Comparison of ENCODE assay signal across 8 cellular contexts in the genomic region with DNA sequence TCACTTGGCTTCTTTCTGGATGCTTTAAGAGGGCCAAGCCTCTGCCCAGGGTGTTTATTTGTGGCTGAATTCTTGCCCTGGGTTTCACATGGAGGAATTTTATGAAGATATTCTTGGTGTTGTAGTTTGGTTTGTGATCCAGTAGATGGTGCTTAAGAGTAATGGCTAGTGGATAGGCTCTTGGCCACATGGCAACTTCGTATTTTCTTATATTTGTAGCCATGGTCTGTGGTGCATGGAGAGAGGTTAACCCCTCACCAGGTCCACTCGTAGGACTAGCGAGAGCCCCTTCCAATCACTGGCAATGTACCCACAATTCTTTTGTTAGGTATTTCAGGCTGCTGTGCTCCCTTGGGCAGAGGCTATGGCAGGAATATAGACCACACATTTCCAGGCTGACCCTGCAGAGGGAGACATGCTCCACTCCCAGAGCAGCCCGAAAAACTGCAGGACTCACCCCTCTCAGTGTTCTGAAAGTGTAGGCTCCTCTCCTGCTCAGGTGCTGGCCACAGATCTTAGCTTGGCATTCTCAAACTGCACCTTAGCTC.
DNase-seq lines count a peak whose midpoint lies in the region; ATAC-seq and TF ChIP-seq lines count a peak whose summit lies in the region.

No MANE protein-coding gene starts in this region.

- H3K27ac ChIP-seq in AG04450 (ENCODE audit: low read depth, low read length) = no peak overlapping the region
- no peak overlapping the region for H3K27ac ChIP-seq in GM23248
- H3K27ac ChIP-seq in PC-9 = no peak overlapping the region

- H3K9me3 ChIP-seq in AG04450 (ENCODE audit: control insufficient read depth, insufficient read depth, low read length) (no peaks in the 10 kb centered on the region), GM23248 (ENCODE audit: low read depth) (no peaks in the 10 kb centered on the region), PC-9 (ENCODE audit: insufficient read depth, low read depth) (peaks cover 6% of the 10 kb centered on the region; the same call in 1 of the 2 replicates), MG63 (no peaks in the 10 kb centered on the region)

- DNase-seq in AG04450 (ENCODE audit: low read depth, low spot score) (no peak), GM23248 (peak; percentile 71), PC-9 (peak in 1 of 2 experiments; percentile 25), glutamatergic neuron (peak; percentile 21), mesothelial cell of epicardium (ENCODE audit: low spot score in 2 of 2, unreplicated experiment in 2 of 2) (no peak), MG63 (no peak), KG1 (lab: John Stamatoyannopoulos, UW) (no peak)
- no peak for DNase-seq in stimulated activated naive CD8-positive, alpha-beta T cell treated with anti-CD3 and anti-CD28 coated beads, Interleukin-15, amount 100 ng/mL, for 72 hours

- peaks cover 6% of the 10 kb centered on the region for H3K9me3 Mint-ChIP-seq in glutamatergic neuron (ENCODE audit: unreplicated experiment)
- peaks cover 63% of the 10 kb centered on the region for H3K9me3 Mint-ChIP-seq in mesothelial cell of epicardium
- H3K9me3 Mint-ChIP-seq in stimulated activated naive CD8-positive, alpha-beta T cell treated with anti-CD3 and anti-CD28 coated beads, Interleukin-15, amount 100 ng/mL, for 72 hours = peaks cover 11 to 26% of the 10 kb centered on the region in 2 donors

- WGBS in GM23248 (ENCODE audit: low coverage in 1 of 2, low lambda C conversion rate in 2 of 2, missing lambda C conversion rate in 2 of 2), 2 experiments = 53 to 56% methylated on average over 4 of the region's 4 CpGs

- no peaks in the 10 kb centered on the region for H3K27me3 ChIP-seq in AG04450 (ENCODE audit: control insufficient read depth, insufficient read depth, low read length)
- H3K27me3 ChIP-seq in GM23248 (replicated peaks; ENCODE audit: insufficient read depth) = no peaks in the 10 kb centered on the region
- no peaks in the 10 kb centered on the region for H3K27me3 ChIP-seq in PC-9 (ENCODE audit: insufficient read depth, low read depth)
- H3K27me3 ChIP-seq in MG63 = no peaks in the 10 kb centered on the region

- H3K4me1 ChIP-seq in GM23248 (ENCODE audit: insufficient read depth) (no peaks in the 10 kb centered on the region), PC-9 (replicated peaks; ENCODE audit: insufficient read depth) (no peaks in the 10 kb centered on the region)

- H3K4me2 ChIP-seq in GM23248 (ENCODE audit: unreplicated experiment) (peak overlapping the region; percentile 60), PC-9 (no peak overlapping the region)

- no peak for ATAC-seq in stimulated activated naive CD8-positive, alpha-beta T cell treated with anti-CD3 and anti-CD28 coated beads, Interleukin-15, amount 100 ng/mL, for 72 hours

- CTCF ChIA-PET in AG04450 (lab: Charles Lee) = interaction anchor here (1.0 to 1.2 kb wide), 2 partner anchors 478 to 1287 kb away, joined by 3 read pairs; no protein-coding TSS in a partner anchor
- CTCF ChIA-PET in PC-9 (lab: Charles Lee) = no interaction called here

- H3K4me3 Mint-ChIP-seq in glutamatergic neuron (ENCODE audit: unreplicated experiment) (no peak overlapping the region), mesothelial cell of epicardium (no peak overlapping the region)
- H3K4me3 Mint-ChIP-seq in stimulated activated naive CD8-positive, alpha-beta T cell treated with anti-CD3 and anti-CD28 coated beads, Interleukin-15, amount 100 ng/mL, for 72 hours = no peak overlapping the region

- H3K36me3 Mint-ChIP-seq in glutamatergic neuron (ENCODE audit: unreplicated experiment) (no peaks in the 10 kb centered on the region), mesothelial cell of epicardium (peaks cover 17% of the 10 kb centered on the region)

- peak overlapping the region; percentile 66 for H2AFZ ChIP-seq in GM23248
- no peak overlapping the region for H2AFZ ChIP-seq in PC-9

- no TSS peak for BruUV-seq in PC-9 (replicated peaks; lab: Mats Ljungman, UMichigan)

- H3K27ac Mint-ChIP-seq in glutamatergic neuron (ENCODE audit: unreplicated experiment) = no peak overlapping the region
- no peak overlapping the region for H3K27ac Mint-ChIP-seq in mesothelial cell of epicardium
- H3K27ac Mint-ChIP-seq in stimulated activated naive CD8-positive, alpha-beta T cell treated with anti-CD3 and anti-CD28 coated beads, Interleukin-15, amount 100 ng/mL, for 72 hours = no peak overlapping the region

- H3K36me3 ChIP-seq in GM23248 (ENCODE audit: low read depth) = no peaks in the 10 kb centered on the region
- H3K36me3 ChIP-seq in PC-9 (ENCODE audit: low read depth) = no peaks in the 10 kb centered on the region
- no peaks in the 10 kb centered on the region for H3K36me3 ChIP-seq in MG63

- H3K79me2 ChIP-seq in GM23248 (ENCODE audit: insufficient read depth) = no peaks in the 10 kb centered on the region
- no peaks in the 10 kb centered on the region for H3K79me2 ChIP-seq in PC-9 (ENCODE audit: low read depth)

- H3K27me3 Mint-ChIP-seq in glutamatergic neuron (ENCODE audit: unreplicated experiment) (no peaks in the 10 kb centered on the region), mesothelial cell of epicardium (ENCODE audit: low read depth) (no peaks in the 10 kb centered on the region)
- no peaks in the 10 kb centered on the region for H3K27me3 Mint-ChIP-seq in stimulated activated naive CD8-positive, alpha-beta T cell treated with anti-CD3 and anti-CD28 coated beads, Interleukin-15, amount 100 ng/mL, for 72 hours

- H3K9ac ChIP-seq in GM23248 = no peak overlapping the region

- no peaks in the 10 kb centered on the region for H4K20me1 ChIP-seq in GM23248 (ENCODE audit: insufficient read depth)
- H4K20me1 ChIP-seq in PC-9 (ENCODE audit: insufficient read depth) = no peaks in the 10 kb centered on the region

- H3K4me3 ChIP-seq in AG04450 (ENCODE audit: low read depth, low read length) = no peak overlapping the region
- no peak overlapping the region for H3K4me3 ChIP-seq in GM23248
- no peak overlapping the region for H3K4me3 ChIP-seq in PC-9
- H3K4me3 ChIP-seq in MG63 = no peak overlapping the region

- in situ Hi-C loops in GM23248 (cut with MboI) = loop anchor here (25.0 kb wide), 1 partner anchor 486 kb away; no protein-coding TSS in a partner anchor

- no peaks in the 10 kb centered on the region for H3K9me2 ChIP-seq in GM23248 (ENCODE audit: insufficient read depth)
- H3K9me2 ChIP-seq in PC-9 (ENCODE audit: insufficient read depth) = no peaks in the 10 kb centered on the region

- H3F3A ChIP-seq in GM23248 (ENCODE audit: insufficient read depth) = no peaks in the 10 kb centered on the region
- no peaks in the 10 kb centered on the region for H3F3A ChIP-seq in PC-9 (ENCODE audit: insufficient read depth, low read depth)

- H3K4me1 Mint-ChIP-seq in glutamatergic neuron (ENCODE audit: low read depth, unreplicated experiment) (no peaks in the 10 kb centered on the region), mesothelial cell of epicardium (peaks cover 2% of the 10 kb centered on the region)
- no peaks in the 10 kb centered on the region for H3K4me1 Mint-ChIP-seq in stimulated activated naive CD8-positive, alpha-beta T cell treated with anti-CD3 and anti-CD28 coated beads, Interleukin-15, amount 100 ng/mL, for 72 hours

- intact Hi-C loops in PC-9 (cut with micrococcal nuclease; ENCODE audit: unreplicated experiment) = no loop called here

- peak; percentile 41 for TF ChIP-seq CTCF in AG04450 (IDR thresholded peaks at IDR 0.05; ENCODE audit: low read depth, low read length)
- peak; percentile 48 for TF ChIP-seq CTCF in PC-9 (conservative IDR thresholded peaks at IDR 0.05)
- peak; percentile 33 for TF ChIP-seq CTCF in glutamatergic neuron (IDR thresholded peaks at IDR 0.05; ENCODE audit: partially characterized antibody, unreplicated experiment)
- TF ChIP-seq CTCF in mesothelial cell of epicardium (IDR thresholded peaks at IDR 0.05; ENCODE audit: unreplicated experiment) = no peak

- POLR2A ChIA-PET in AG04450 (lab: Yijun Ruan, JAX) (no interaction called here), PC-9 (lab: Charles Lee; ENCODE audit: unreplicated experiment) (no interaction called here)

Comparison
In these comparisons a context has a peak if more than half of its experiments do, and no peak if none do; other contexts are left out.
1. DNase-seq: peak in GM23248 (single experiment) and glutamatergic neuron (single experiment); none in AG04450 (single experiment), mesothelial cell of epicardium (0 of 2), MG63 (single experiment), KG1 (single experiment) and stimulated activated naive CD8-positive, alpha-beta T cell treated with anti-CD3 and anti-CD28 coated beads, Interleukin-15, amount 100 ng/mL, for 72 hours (0 of 2).